ENCODE assay signal across 8 cellular contexts in the genomic region with DNA sequence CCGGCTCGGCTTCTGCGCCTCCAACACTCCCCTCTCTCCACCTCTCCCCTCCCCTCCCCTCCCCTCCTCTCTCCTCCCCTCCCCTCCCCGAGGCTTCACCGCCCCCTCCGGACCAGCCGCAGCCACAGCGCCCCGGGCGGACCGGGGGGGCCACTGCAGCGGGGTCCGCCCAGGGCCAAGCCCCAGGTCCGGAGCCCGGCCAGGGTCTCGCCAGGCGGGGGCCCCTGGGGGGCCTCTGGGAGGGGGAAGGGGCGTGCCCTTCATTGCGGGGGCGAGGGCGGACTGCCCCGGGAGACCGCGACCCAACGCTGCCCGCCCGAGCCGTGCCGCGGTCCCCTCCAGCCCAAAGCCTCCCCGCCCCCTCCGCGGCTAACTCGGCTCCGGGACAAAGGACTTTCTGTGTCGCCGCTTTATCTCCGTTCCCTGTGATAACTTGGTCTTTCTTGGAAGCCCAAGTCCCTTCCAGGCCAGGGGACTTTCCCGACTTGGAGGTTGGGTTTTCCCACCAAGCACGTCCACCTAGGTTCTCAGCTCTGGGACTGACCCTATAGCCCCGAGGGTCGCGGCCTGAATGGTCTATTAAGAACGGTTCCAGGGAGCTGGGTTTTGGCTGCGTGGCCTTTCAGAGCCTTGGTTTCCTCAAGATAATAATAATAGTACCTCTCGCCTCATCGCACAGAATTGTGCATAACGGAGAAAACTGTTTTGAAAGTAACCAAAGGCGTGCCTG. TPM values are rescaled to one million over a fixed set of nuclear protein-coding genes. Genes with fewer than 3 reads are reported as not detected.
DNase-seq lines count a peak whose midpoint lies in the region; ATAC-seq and TF ChIP-seq lines count a peak whose summit lies in the region.

A gene (minus strand): TSS at position 29 of the 730 bp plus-strand sequence. CDS start 97 bp downstream, outside the sequence.

- no peaks in the 10 kb centered on the region for H3K9me3 Mint-ChIP-seq in naive B cell
- H3K9me3 Mint-ChIP-seq in stimulated activated memory B cell treated with anti-CD40 and anti-IgM and Interleukin-4, amounts not matched to agents 10 μg/mL and 1 μg/mL and 100 μg/mL, for 72 hours: no peaks in the 10 kb centered on the region

- H3K4me1 ChIP-seq in esophagus squamous epithelium: peaks cover 0 to 35% (median 11%) of the 10 kb centered on the region in 3 donors

- TF ChIP-seq POLR2A in esophagus squamous epithelium (IDR thresholded peaks at IDR 0.05): peak in 1 of 4 donors; percentile 31

- ATAC-seq in GM19452 (IDR thresholded peaks at IDR 0.05; ENCODE audit: unreplicated experiment) (peak; percentile 52), naive B cell (ENCODE audit: low read depth in 2 of 2) (peak; percentile 62 to 63)
- ATAC-seq in stimulated activated memory B cell treated with anti-CD40 and anti-IgM and Interleukin-4, amounts not matched to agents 10 μg/mL and 1 μg/mL and 100 μg/mL, for 72 hours: peak; percentile 86

- peak within 1 kb of the TSS; percentile 88 to 99 (median 96) for H3K27ac Mint-ChIP-seq in naive B cell
- peak within 1 kb of the TSS; percentile 85 for H3K27ac Mint-ChIP-seq in stimulated activated memory B cell treated with anti-CD40 and anti-IgM and Interleukin-4, amounts not matched to agents 10 μg/mL and 1 μg/mL and 100 μg/mL, for 72 hours

- peaks cover 8 to 9% of the 10 kb centered on the region in 2 donors for H3K36me3 Mint-ChIP-seq in naive B cell
- H3K36me3 Mint-ChIP-seq in stimulated activated memory B cell treated with anti-CD40 and anti-IgM and Interleukin-4, amounts not matched to agents 10 μg/mL and 1 μg/mL and 100 μg/mL, for 72 hours: peaks cover 25% of the 10 kb centered on the region

- peak within 1 kb of the TSS; percentile 95 to 99 (median 97) for H3K4me3 Mint-ChIP-seq in naive B cell
- peak within 1 kb of the TSS; percentile 97 for H3K4me3 Mint-ChIP-seq in stimulated activated memory B cell treated with anti-CD40 and anti-IgM and Interleukin-4, amounts not matched to agents 10 μg/mL and 1 μg/mL and 100 μg/mL, for 72 hours

- 0 to 3% methylated on average over 14 to 18 of the region's 49 CpGs for WGBS in esophagus squamous epithelium, 2 donors

- peaks cover 0 to 32% (median 0%) of the 10 kb centered on the region in 3 donors for H3K36me3 ChIP-seq in esophagus squamous epithelium

- peak in 4 of 6 experiments; percentile 41 to 52 (median 45) for TF ChIP-seq CTCF in esophagus squamous epithelium (IDR thresholded peaks at IDR 0.05)

- H3K4me3 ChIP-seq in esophagus squamous epithelium: peak within 1 kb of the TSS; percentile 84 to 95 (median 88)

- peak; percentile 93 for DNase-seq in CD1c-positive myeloid dendritic cell (ENCODE audit: extremely low spot score)
- DNase-seq in HuH-7.5 (ENCODE audit: low spot score): peak; percentile 95
- DNase-seq in activated T-cell treated with anti-CD3 and anti-CD28 coated beads, Interleukin-2, amount 50 U/mL, for 48 hours: peak; percentile 87 to 89
- DNase-seq in esophagus squamous epithelium (lab: John Stamatoyannopoulos, UW): peak; percentile 48
- DNase-seq in naive B cell: peak; percentile 85

- peaks cover 30 to 39% (median 34%) of the 10 kb centered on the region in 3 donors for H3K4me1 Mint-ChIP-seq in naive B cell
- peaks cover 38% of the 10 kb centered on the region for H3K4me1 Mint-ChIP-seq in stimulated activated memory B cell treated with anti-CD40 and anti-IgM and Interleukin-4, amounts not matched to agents 10 μg/mL and 1 μg/mL and 100 μg/mL, for 72 hours

- no peaks in the 10 kb centered on the region for H3K9me3 ChIP-seq in esophagus squamous epithelium

- no peaks in the 10 kb centered on the region for H3K27me3 ChIP-seq in esophagus squamous epithelium

- H3K27ac ChIP-seq in esophagus squamous epithelium: peak within 1 kb of the TSS; percentile 95 to 98 (median 96)

- intact Hi-C loops in esophagus squamous epithelium (cut with DNase I): loop anchor here (10.0 kb wide), 1 partner anchor 119 kb away; a partner anchor contains a TSS

- no peaks in the 10 kb centered on the region for H3K27me3 Mint-ChIP-seq in naive B cell
- no peaks in the 10 kb centered on the region for H3K27me3 Mint-ChIP-seq in stimulated activated memory B cell treated with anti-CD40 and anti-IgM and Interleukin-4, amounts not matched to agents 10 μg/mL and 1 μg/mL and 100 μg/mL, for 72 hours

TF ChIP-seq in PFSK-1, 5 proteins besides CTCF, POLR2A, EP300 and RAD21:
- TF ChIP-seq TAF1 (IDR thresholded peaks at IDR 0.05; ENCODE audit: borderline replicate concordance, insufficient read depth, low read length): no peak; the same call in 1 of the 2 replicates
- TF ChIP-seq SIN3A (IDR thresholded peaks at IDR 0.05; ENCODE audit: borderline replicate concordance, insufficient read depth, low read length): no peak; the same call in 1 of the 2 replicates
- TF ChIP-seq POLR2AphosphoS5 (IDR thresholded peaks at IDR 0.05; ENCODE audit: low read depth, low read length): no peak; the same call in 1 of the 2 replicates
- peak; percentile 16 for TF ChIP-seq FOXP2 (optimal IDR thresholded peaks at IDR 0.05; ENCODE audit: borderline replicate concordance, extremely low read depth, extremely low read length, insufficient read depth)
- TF ChIP-seq, protein P1, sequence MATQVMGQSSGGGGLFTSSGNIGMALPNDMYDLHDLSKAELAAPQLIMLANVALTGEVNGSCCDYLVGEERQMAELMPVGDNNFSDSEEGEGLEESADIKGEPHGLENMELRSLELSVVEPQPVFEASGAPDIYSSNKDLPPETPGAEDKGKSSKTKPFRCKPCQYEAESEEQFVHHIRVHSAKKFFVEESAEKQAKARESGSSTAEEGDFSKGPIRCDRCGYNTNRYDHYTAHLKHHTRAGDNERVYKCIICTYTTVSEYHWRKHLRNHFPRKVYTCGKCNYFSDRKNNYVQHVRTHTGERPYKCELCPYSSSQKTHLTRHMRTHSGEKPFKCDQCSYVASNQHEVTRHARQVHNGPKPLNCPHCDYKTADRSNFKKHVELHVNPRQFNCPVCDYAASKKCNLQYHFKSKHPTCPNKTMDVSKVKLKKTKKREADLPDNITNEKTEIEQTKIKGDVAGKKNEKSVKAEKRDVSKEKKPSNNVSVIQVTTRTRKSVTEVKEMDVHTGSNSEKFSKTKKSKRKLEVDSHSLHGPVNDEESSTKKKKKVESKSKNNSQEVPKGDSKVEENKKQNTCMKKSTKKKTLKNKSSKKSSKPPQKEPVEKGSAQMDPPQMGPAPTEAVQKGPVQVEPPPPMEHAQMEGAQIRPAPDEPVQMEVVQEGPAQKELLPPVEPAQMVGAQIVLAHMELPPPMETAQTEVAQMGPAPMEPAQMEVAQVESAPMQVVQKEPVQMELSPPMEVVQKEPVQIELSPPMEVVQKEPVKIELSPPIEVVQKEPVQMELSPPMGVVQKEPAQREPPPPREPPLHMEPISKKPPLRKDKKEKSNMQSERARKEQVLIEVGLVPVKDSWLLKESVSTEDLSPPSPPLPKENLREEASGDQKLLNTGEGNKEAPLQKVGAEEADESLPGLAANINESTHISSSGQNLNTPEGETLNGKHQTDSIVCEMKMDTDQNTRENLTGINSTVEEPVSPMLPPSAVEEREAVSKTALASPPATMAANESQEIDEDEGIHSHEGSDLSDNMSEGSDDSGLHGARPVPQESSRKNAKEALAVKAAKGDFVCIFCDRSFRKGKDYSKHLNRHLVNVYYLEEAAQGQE (IDR thresholded peaks at IDR 0.05; ENCODE audit: insufficient read depth in 1 of 2, low read depth in 2 of 2, low read length in 2 of 2): peak in 1 of 2 experiments; percentile 23; a peak in 1 of 4 replicates
TF ChIP-seq in PFSK-1: peak in this region for 2.

RNA-seq across cellular contexts. Expression of the gene that starts here (rescaled TPM):
- 65.6 TPM for polyA plus RNA-seq in PFSK-1 (2012; ENCODE audit: insufficient read length, low read depth)
- total RNA-seq in esophagus squamous epithelium: 10 to 100 TPM; 19.7 to 32.7 (median 25.5) TPM
- 1 to 10 TPM; 4.7 to 9.0 (median 6.1) TPM for polyA plus RNA-seq in naive B cell (ENCODE audit: low read depth in 6 of 6)

Comparison
In these comparisons a context has a peak if more than half of its experiments do, and no peak if none do; other contexts are left out.
1. Peak in every context shown above with its lines: DNase-seq, ATAC-seq, H3K4me3 ChIP-seq and H3K27ac ChIP-seq.